8 cellular contexts compared by ENCODE assay signal in the genomic region with DNA sequence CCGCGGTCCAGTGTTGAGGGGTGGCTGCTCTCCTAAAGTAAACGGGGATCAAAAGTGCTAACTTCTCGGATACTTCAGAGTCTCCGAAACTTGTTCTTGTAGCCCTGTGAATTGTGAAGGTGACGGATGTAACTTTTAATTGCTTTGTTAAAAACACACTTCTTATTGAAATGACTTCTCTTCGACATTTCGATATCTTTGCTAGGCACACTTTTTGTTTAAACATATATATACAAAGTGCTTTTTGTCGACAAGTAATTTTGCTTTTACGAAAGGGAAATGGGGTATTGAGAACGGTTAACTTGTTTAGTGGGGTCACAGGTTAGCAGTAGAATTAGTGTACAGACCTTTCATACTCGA. TPM values are rescaled to one million over a fixed set of nuclear protein-coding genes. Genes with fewer than 3 reads are reported as not detected.
A peak's percentile ranks its signal among the peaks of the same experiment; 100 is the strongest.
DNase-seq lines count a peak whose midpoint lies in the region; ATAC-seq, FAIRE-seq and TF ChIP-seq lines count a peak whose summit lies in the region.

No MANE protein-coding gene starts in this region.

- intact Hi-C loops in endothelial cell of umbilical vein (cut with micrococcal nuclease), result loop anchor here (1.0 to 10.0 kb wide), 3 partner anchors 48 to 177 kb away; no protein-coding TSS in a partner anchor
- intact Hi-C loops in pancreas (cut with DNase I), result no loop called here

- H3K79me2 ChIP-seq in endothelial cell of umbilical vein (ENCODE audit: control insufficient read depth, insufficient read depth, low read length), result peaks cover 30% of the 10 kb centered on the region

- no peaks in the 10 kb centered on the region for H4K20me1 ChIP-seq in endothelial cell of umbilical vein (replicated peaks; ENCODE audit: control insufficient read depth, extremely low read depth, insufficient read depth, low read length)

- no peaks in the 10 kb centered on the region for H3K36me3 ChIP-seq in endothelial cell of umbilical vein (ENCODE audit: control insufficient read depth in 2 of 2, extremely low read depth in 1 of 2, insufficient read depth in 2 of 2, low read length in 2 of 2)
- H3K36me3 ChIP-seq in pancreas, result no peaks in the 10 kb centered on the region

- DNase-seq in DMS53 (lab: John Stamatoyannopoulos, UW) (peak; percentile 51), DMS53 treated with DMSO at 0.1 percent for 48 hours (lab: John Stamatoyannopoulos, UW; ENCODE audit: unreplicated experiment) (no peak), OCI-M1 (lab: John Stamatoyannopoulos, UW) (peak; percentile 60), endothelial cell of umbilical vein (ENCODE audit: low read depth, low spot score) (peak; percentile 52), pancreas (no peak), NCI-H510A treated with DMSO at 0.1 percent for 48 hours (lab: John Stamatoyannopoulos, UW) (no peak)

- TF ChIP-seq CTCF in endothelial cell of umbilical vein (IDR thresholded peaks at IDR 0.05; ENCODE audit: extremely low read depth in 1 of 2, insufficient read depth in 1 of 2, low read depth in 1 of 2, low read length in 2 of 2) (no peak), pancreas (IDR thresholded peaks at IDR 0.05) (no peak)

- peak overlapping the region; percentile 77 for H2AFZ ChIP-seq in endothelial cell of umbilical vein (ENCODE audit: low read depth, low read length)

- peak overlapping the region; percentile 97 for H3K4me2 ChIP-seq in endothelial cell of umbilical vein (ENCODE audit: insufficient read depth, low read length)

- BruUV-seq in endothelial cell of umbilical vein (replicated peaks; lab: Mats Ljungman, UMichigan), result no TSS peak

- no peaks in the 10 kb centered on the region for H3K9me3 ChIP-seq in endothelial cell of umbilical vein (replicated peaks; ENCODE audit: control insufficient read depth, insufficient read depth, low read length)
- no peaks in the 10 kb centered on the region for H3K9me3 ChIP-seq in pancreas

- peak overlapping the region; percentile 92 for H3K9ac ChIP-seq in endothelial cell of umbilical vein (replicated peaks; ENCODE audit: extremely low read depth, insufficient read depth, low read length)

- no peak for TF ChIP-seq POLR2A in endothelial cell of umbilical vein (IDR thresholded peaks at IDR 0.05; ENCODE audit: low read depth, low read length)

- dilution Hi-C loops in endothelial cell of umbilical vein (cut with MboI; ENCODE audit: extremely low pct_ligation_motif_present, low sequenced_read_pairs), result no loop called here

- H3K4me1 ChIP-seq in endothelial cell of umbilical vein (ENCODE audit: control insufficient read depth, extremely low read depth, insufficient read depth, low read length), result peaks cover 16% of the 10 kb centered on the region
- H3K4me1 ChIP-seq in pancreas, result peaks cover 0 to 13% (median 11%) of the 10 kb centered on the region in 3 donors

- H3K27me3 ChIP-seq in endothelial cell of umbilical vein (ENCODE audit: control insufficient read depth in 2 of 2, insufficient read depth in 2 of 2, low read length in 2 of 2) (no peaks in the 10 kb centered on the region), pancreas (no peaks in the 10 kb centered on the region)

- 0 to 1% methylated on average over 12 of the region's 12 CpGs for WGBS in pancreas, 2 donors

- ATAC-seq in pancreas (no peak), GM18867 (IDR thresholded peaks at IDR 0.05; ENCODE audit: unreplicated experiment) (no peak), HG03432 (IDR thresholded peaks at IDR 0.05; ENCODE audit: unreplicated experiment) (no peak)

- FAIRE-seq in endothelial cell of umbilical vein (lab: Jason Lieb, UNC) (no peak), pancreas (lab: Jason Lieb, UNC) (no peak)

- CTCF ChIA-PET in endothelial cell of umbilical vein (lab: Charles Lee), result interaction anchor here (0.8 to 2.0 kb wide), 4 partner anchors 17 to 171 kb away, joined by 3 to 9 read pairs (median 3); no protein-coding TSS in a partner anchor

- no peaks in the 10 kb centered on the region for H3K9me1 ChIP-seq in endothelial cell of umbilical vein (replicated peaks; ENCODE audit: control insufficient read depth, extremely low read depth, insufficient read depth, low read length)

- POLR2A ChIA-PET in endothelial cell of umbilical vein (lab: Charles Lee), result no interaction called here

- H3K27ac ChIP-seq in endothelial cell of umbilical vein (ENCODE audit: insufficient read depth, low read depth, low read length) (peak overlapping the region; percentile 54), pancreas (peak overlapping the region; percentile 85 to 90 (median 87))

- peak overlapping the region; percentile 51 to 97 (median 80) for H3K4me3 ChIP-seq in endothelial cell of umbilical vein (replicated peaks in 1 of 3; ENCODE audit: insufficient read depth in 1 of 3, low read depth in 1 of 3, low read length in 3 of 3)
- peak overlapping the region; percentile 94 to 100 (median 97) for H3K4me3 ChIP-seq in pancreas

TF ChIP-seq in endothelial cell of umbilical vein, 7 proteins besides CTCF, POLR2A, EP300 and RAD21:
- TF ChIP-seq EZH2 (IDR thresholded peaks at IDR 0.05; ENCODE audit: borderline replicate concordance, low read depth, low read length, severe bottlenecking), result no peak

RNA-seq across cellular contexts. Expression of a gene that starts 0.6 kb away (rescaled TPM):
- 18.2 and 21.1 TPM in 2 replicates for total RNA-seq in endothelial cell of umbilical vein
- 14.6 and 19.3 TPM in 2 replicates for polyA plus RNA-seq in endothelial cell of umbilical vein
- polyA plus RNA-seq in endothelial cell of umbilical vein (2011; cell fraction: cytosol; rRNA removed), result 11.9 and 13.1 TPM in 2 replicates
- polyA plus RNA-seq in endothelial cell of umbilical vein (2011; cell fraction: nucleus; rRNA removed), result 34.0 and 40.3 TPM in 2 replicates
- 9.5 and 10.0 TPM in 2 replicates for polyA plus RNA-seq in endothelial cell of umbilical vein (2012)
- polyA minus RNA-seq in endothelial cell of umbilical vein, result 86.8 and 101 TPM in 2 replicates
- 10.7 TPM for polyA minus RNA-seq in endothelial cell of umbilical vein (2011; cell fraction: cytosol; rRNA and poly(A)+ RNA removed)
- polyA minus RNA-seq in endothelial cell of umbilical vein (2011; cell fraction: nucleus; rRNA and poly(A)+ RNA removed), result 114 and 133 TPM in 2 replicates
- total RNA-seq in pancreas, result 10 to 100 TPM; 13.2 to 19.0 (median 16.0) TPM
- 10 to 100 TPM; 10.2 to 10.7 TPM for polyA plus RNA-seq in pancreas

Comparison
In these comparisons a context has a peak if more than half of its experiments do, and no peak if none do; other contexts are left out.
1. DNase-seq: peak in DMS53 (single experiment), OCI-M1 (single experiment) and endothelial cell of umbilical vein (single experiment); none in DMS53 treated with DMSO at 0.1 percent for 48 hours (single experiment), pancreas (0 of 6) and NCI-H510A treated with DMSO at 0.1 percent for 48 hours (single experiment).